In the genomic region with DNA sequence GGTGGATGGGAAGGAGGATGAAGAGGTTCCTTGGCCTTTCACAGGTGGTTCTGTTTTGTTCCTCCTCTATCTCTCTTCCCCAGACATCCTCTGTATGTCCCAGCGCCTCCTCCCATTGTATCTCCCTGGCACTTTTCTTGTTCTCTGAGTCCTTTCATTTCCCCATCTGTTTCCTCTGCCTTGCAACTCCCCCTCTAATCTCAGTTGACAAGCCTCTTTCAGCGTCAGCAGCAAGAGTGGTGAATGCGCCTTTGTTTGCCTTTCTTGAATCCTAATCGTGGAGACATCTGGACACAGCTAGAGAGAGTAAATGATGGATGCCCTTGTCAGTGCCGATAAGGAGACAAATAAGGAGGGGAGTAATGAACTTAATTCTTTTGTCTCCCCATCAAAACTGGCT, we compare ENCODE assay signal across 17 cellular contexts.
DNase-seq lines count a peak whose midpoint lies in the region; ATAC-seq and TF ChIP-seq lines count a peak whose summit lies in the region.
"Had no signal": no experiment of that assay in that cellular context is flagged by ENCODE, and none has a peak within 500 bp of the region (broad histone marks: within the 10 kb centered on the region; RNA-seq: fewer than 3 reads in every experiment).

No MANE protein-coding gene starts in this region.

- no peak overlapping the region for H2BK5ac ChIP-seq in neuronal stem cell (ENCODE audit: low read length)

- in situ Hi-C loops in SK-MEL-5 (cut with HindIII; ENCODE audit: low pct_unique_long_range_greater_than_20kb, low sequenced_read_pairs): no loop called here
- in situ Hi-C loops in brain microvascular endothelial cell (cut with HindIII; ENCODE audit: low pct_ligation_motif_present, low sequenced_read_pairs): no loop called here

- no peak for TF ChIP-seq POLR2A in GM18505 (IDR thresholded peaks at IDR 0.05; ENCODE audit: borderline replicate concordance, extremely low read depth, insufficient read depth, insufficient read length)

- H2BK12ac ChIP-seq in neuronal stem cell (ENCODE audit: low read length): no peak overlapping the region

- H3K27ac ChIP-seq in DND-41 (ENCODE audit: low read length): no peak overlapping the region
- H3K27ac ChIP-seq in neuronal stem cell (replicated peaks; ENCODE audit: low read length): peak overlapping the region; percentile 24
- no peak overlapping the region for H3K27ac ChIP-seq in brain microvascular endothelial cell

- H3K36me3 ChIP-seq in DND-41 (ENCODE audit: insufficient read depth, low read length) (no peaks in the 10 kb centered on the region), neuronal stem cell (replicated peaks in 1 of 2; ENCODE audit: control insufficient read depth in 2 of 2, insufficient read depth in 2 of 2, low read length in 2 of 2) (no peaks in the 10 kb centered on the region), brain microvascular endothelial cell (replicated peaks) (no peaks in the 10 kb centered on the region)

- no peak overlapping the region for H2BK120ac ChIP-seq in neuronal stem cell (ENCODE audit: low read depth, low read length)

- H2AFZ ChIP-seq in DND-41 (ENCODE audit: low read depth, low read length) (no peak overlapping the region), neuronal stem cell (ENCODE audit: low read length) (no peak overlapping the region)

- H4K8ac ChIP-seq in neuronal stem cell (ENCODE audit: low read depth, low read length): no peak overlapping the region

- H3K4me1 ChIP-seq in DND-41 (ENCODE audit: insufficient read depth, low read length): peaks cover 38% of the 10 kb centered on the region
- H3K4me1 ChIP-seq in neuronal stem cell (ENCODE audit: control insufficient read depth in 2 of 2, insufficient read depth in 1 of 2, low read depth in 1 of 2, low read length in 2 of 2): peaks cover 3 to 6% of the 10 kb centered on the region in 2 donors

- no peak overlapping the region for H3K23ac ChIP-seq in neuronal stem cell (ENCODE audit: low read depth, low read length, poor library complexity)

- no peaks in the 10 kb centered on the region for H3K79me2 ChIP-seq in DND-41 (ENCODE audit: insufficient read depth, low read length)

- no peak overlapping the region for H4K91ac ChIP-seq in neuronal stem cell (ENCODE audit: low read depth, low read length, poor library complexity)

- H3K79me1 ChIP-seq in neuronal stem cell (ENCODE audit: low read depth, low read length): no peaks in the 10 kb centered on the region

- H3K14ac ChIP-seq in neuronal stem cell (ENCODE audit: low read length): no peak overlapping the region

- no peak for DNase-seq in DND-41
- peak; percentile 65 for DNase-seq in SK-MEL-5 (ENCODE audit: low read depth, low spot score)
- DNase-seq in foreskin melanocyte: peak; percentile 47
- DNase-seq in neuronal stem cell (ENCODE audit: low spot score): peak; percentile 63
- no peak for DNase-seq in mesenteric fat pad (ENCODE audit: low spot score)
- DNase-seq in brain microvascular endothelial cell: no peak
- DNase-seq: activated naive CD4-positive, alpha-beta T cell treated with anti-CD3 and anti-CD28 coated beads for 36 hours; aorta; COR-L47; Karpas-422; left colon; NCI-H1105 treated with DMSO at 0.1 percent for 48 hours; NK-92 treated with Interleukin-12 subunit alpha and Interleukin-12 subunit beta, amount 100 ng/mL, for 24 hours; stimulated activated CD4-positive, alpha-beta T cell treated with anti-CD3 and anti-CD28 coated beads, Interleukin-2, amount 100 ng/mL, for 48 hours had no signal

- H3K27me3 ChIP-seq in DND-41 (ENCODE audit: insufficient read depth, low read length, poor library complexity): no peaks in the 10 kb centered on the region
- no peaks in the 10 kb centered on the region for H3K27me3 ChIP-seq in neuronal stem cell (ENCODE audit: control insufficient read depth in 3 of 3, insufficient read depth in 3 of 3, low read depth in 1 of 3, low read length in 3 of 3)
- no peaks in the 10 kb centered on the region for H3K27me3 ChIP-seq in brain microvascular endothelial cell (replicated peaks)

- no peak overlapping the region for H2AK5ac ChIP-seq in neuronal stem cell (ENCODE audit: low read depth, low read length)

- no peaks in the 10 kb centered on the region for H3K9me3 ChIP-seq in DND-41 (ENCODE audit: insufficient read depth, low read length, severe bottlenecking)
- H3K9me3 ChIP-seq in neuronal stem cell (replicated peaks in 1 of 2; ENCODE audit: control insufficient read depth in 2 of 2, insufficient read depth in 1 of 2, low read depth in 1 of 2, low read length in 2 of 2): peaks cover 0 to 3% of the 10 kb centered on the region in 2 donors

- no peaks in the 10 kb centered on the region for H4K20me1 ChIP-seq in DND-41 (ENCODE audit: insufficient read depth, low read length)

- WGBS in neuronal stem cell (ENCODE audit: extremely low coverage in 2 of 2, insufficient read length in 2 of 2, insufficient replicate concordance in 1 of 2), 2 donors: no CpG with 5 or more reads among the region's 5 CpGs

- no peak overlapping the region for H3K4me2 ChIP-seq in DND-41 (ENCODE audit: insufficient read depth, low read length)
- H3K4me2 ChIP-seq in neuronal stem cell (ENCODE audit: insufficient read depth, low read length, poor library complexity, severe bottlenecking): no peak overlapping the region

- peak; percentile 26; the same call in 1 of the 3 replicates for ATAC-seq in DND-41 (ENCODE audit: insufficient read depth, low read depth)
- ATAC-seq in GM21423 (IDR thresholded peaks at IDR 0.05; ENCODE audit: unreplicated experiment): no peak
- no peak for ATAC-seq in GM18505 (IDR thresholded peaks at IDR 0.05; ENCODE audit: unreplicated experiment)
- ATAC-seq: HCT116, left colon had no signal

- H3K9ac ChIP-seq in DND-41 (ENCODE audit: low read depth, low read length) (no peak overlapping the region), neuronal stem cell (ENCODE audit: low read depth, low read length, poor library complexity) (no peak overlapping the region)

- H2BK15ac ChIP-seq in neuronal stem cell (ENCODE audit: low read length): no peak overlapping the region

- H3K4me3 ChIP-seq in DND-41 (ENCODE audit: low read depth in 1 of 2, low read length in 2 of 2) (no peak overlapping the region), neuronal stem cell (ENCODE audit: low read length in 2 of 2) (no peak overlapping the region), brain microvascular endothelial cell (ENCODE audit: low read depth, low read length) (no peak overlapping the region)

- TF ChIP-seq CTCF in DND-41 (IDR thresholded peaks at IDR 0.05; ENCODE audit: borderline replicate concordance, extremely low read depth, low read length, poor library complexity, severe bottlenecking): no peak
- no peak for TF ChIP-seq CTCF in brain microvascular endothelial cell (IDR thresholded peaks at IDR 0.05; ENCODE audit: low read depth, low read length, missing control alignments)

- H3K4ac ChIP-seq in neuronal stem cell (ENCODE audit: low read length): no peak overlapping the region

- H3K18ac ChIP-seq in neuronal stem cell (ENCODE audit: low read length): no peak overlapping the region

Comparison
In these comparisons a context has a peak if more than half of its experiments do, and no peak if none do; other contexts are left out.
1. DNase-seq: peak in SK-MEL-5 (single experiment), foreskin melanocyte (single experiment) and neuronal stem cell (single experiment); none in DND-41 (single experiment), mesenteric fat pad (single experiment) and brain microvascular endothelial cell (single experiment).